29 cellular contexts compared by ENCODE assay signal in the genomic region with DNA sequence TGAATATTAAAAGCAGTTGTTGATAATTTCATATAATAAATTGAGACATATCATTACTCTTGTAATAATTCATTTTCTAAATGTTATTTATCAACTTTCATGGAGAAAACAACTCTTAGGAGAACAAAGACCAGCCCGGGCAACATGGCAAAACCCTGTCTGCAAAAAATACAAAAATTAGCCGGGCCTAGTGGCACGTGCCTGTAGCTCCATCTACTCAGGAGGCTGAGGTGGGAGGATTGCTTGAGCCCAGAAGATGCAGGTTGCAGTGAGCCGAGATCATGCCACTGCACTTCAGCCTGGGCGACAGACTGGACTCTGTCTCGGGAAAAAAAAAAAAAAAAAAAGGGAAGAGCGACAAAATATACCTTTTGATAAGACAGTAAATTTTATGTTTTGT.
"Had no signal": no experiment of that assay in that cellular context is flagged by ENCODE, and none has a peak within 500 bp of the region (broad histone marks: within the 10 kb centered on the region; RNA-seq: fewer than 3 reads in every experiment).

No MANE protein-coding gene starts in this region.

- H3K36me3 ChIP-seq: breast epithelium had no signal

- H3K4me3 ChIP-seq: ascending aorta, body of pancreas, breast epithelium, cardiac muscle cell had no signal

- DNase-seq: activated effector memory CD4-positive, alpha-beta T cell treated with anti-CD3 and anti-CD28 coated beads, Interleukin-2, amount 50 U/mL, for 16 hours; activated effector memory CD4-positive, alpha-beta T cell treated with Interleukin-2 at 50 U/mL for 16 hours; activated gamma-delta T cell; activated gamma-delta T cell treated with Interleukin-2 at 50 U/mL for 16 hours; activated naive CD4-positive, alpha-beta T cell; activated naive CD4-positive, alpha-beta T cell treated with anti-CD3 and anti-CD28 coated beads for 36 hours; activated naive CD4-positive, alpha-beta T cell treated with anti-CD3 and anti-CD28 coated beads, Interleukin-2, amount 10 ng/mL, durations not matched to agents 7 days and 5 days; activated naive CD4-positive, alpha-beta T cell treated with anti-CD3 and anti-CD28 coated beads, Interleukin-2, amount 50 U/mL, for 16 hours; activated naive CD4-positive, alpha-beta T cell treated with Interleukin-2 at 50 U/mL for 16 hours; activated naive CD8-positive, alpha-beta T cell treated with anti-CD3 and anti-CD28 coated beads for 36 hours; activated naive CD8-positive, alpha-beta T cell treated with anti-CD3 and anti-CD28 coated beads, Interleukin-2, amount 10 ng/mL, durations not matched to agents 7 days and 5 days; activated naive CD8-positive, alpha-beta T cell treated with anti-CD3 and anti-CD28 coated beads, Interleukin-2, amount 50 U/mL, for 24 hours; activated T-cell treated with anti-CD3 and anti-CD28 coated beads, Interleukin-2, amount 50 U/mL, for 1 hour; activated T-cell treated with anti-CD3 and anti-CD28 coated beads, Interleukin-2, amount 50 U/mL, for 24 hours; activated T-cell treated with anti-CD3 and anti-CD28 coated beads, Interleukin-2, amount 50 U/mL, for 4 hours; activated T-cell treated with anti-CD3 and anti-CD28 coated beads, Interleukin-2, amount 50 U/mL, for 48 hours; activated T-cell treated with anti-CD3 and anti-CD28 coated beads, Interleukin-2, amount 50 U/mL, for 72 hours; amniotic stem cell; amygdala; anterior cingulate cortex; aorta; body of pancreas; brain microvascular endothelial cell; caudate nucleus; central memory CD4-positive, alpha-beta T cell; cerebellar nuclear complex had no signal

- H3K4me1 ChIP-seq: ascending aorta, body of pancreas, breast epithelium had no signal

- H3K27me3 ChIP-seq: ascending aorta, body of pancreas, brain microvascular endothelial cell, breast epithelium, cardiac muscle cell had no signal

- H3K27ac ChIP-seq: ascending aorta, body of pancreas, brain microvascular endothelial cell, breast epithelium, cardiac muscle cell had no signal

- H3K9me3 ChIP-seq: ascending aorta, body of pancreas, breast epithelium had no signal
